Comparison of ENCODE assay signal across 9 cellular contexts in the genomic region with DNA sequence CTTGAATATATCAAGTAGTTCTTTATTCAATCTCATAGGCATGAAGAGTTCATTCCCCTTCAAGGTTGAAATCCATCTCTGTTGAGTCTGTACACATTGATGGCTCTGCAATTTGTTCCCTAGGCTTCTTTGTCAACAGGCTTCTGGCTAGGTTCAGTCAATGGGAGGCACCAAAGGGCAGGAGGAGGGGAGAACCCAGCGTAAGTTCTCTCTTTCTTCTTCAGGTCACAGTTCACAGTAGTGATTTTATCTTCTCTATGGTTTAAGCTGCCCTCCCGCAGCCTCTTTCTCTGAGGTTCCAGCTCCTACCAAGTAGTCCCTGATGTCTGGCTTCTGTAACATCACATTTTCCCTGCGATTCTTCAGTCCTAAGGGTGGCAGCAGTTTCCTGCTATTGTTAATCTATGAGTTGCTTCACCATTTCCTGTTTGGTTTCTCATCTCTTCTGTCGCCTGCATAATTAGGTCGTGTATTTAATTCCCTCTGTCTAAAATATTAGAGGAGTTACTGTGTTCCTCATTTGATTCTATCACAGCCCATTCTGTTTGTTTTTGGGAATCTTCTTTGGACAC.
DNase-seq lines count a peak whose midpoint lies in the region; ATAC-seq and TF ChIP-seq lines count a peak whose summit lies in the region.
"Had no signal": no experiment of that assay in that cellular context is flagged by ENCODE, and none has a peak within 500 bp of the region (broad histone marks: within the 10 kb centered on the region; RNA-seq: fewer than 3 reads in every experiment).

No MANE protein-coding gene starts in this region.

- ATAC-seq in activated naive CD4-positive, alpha-beta T cell treated with anti-CD3 and anti-CD28 coated beads, Interleukin-2, amount 50 U/mL, for 72 hours, result peak; percentile 87 to 95
- ATAC-seq in memory B cell (ENCODE audit: low read depth) (peak; percentile 56), mucosa of descending colon (no peak), HG03095 (IDR thresholded peaks at IDR 0.05; ENCODE audit: unreplicated experiment) (no peak), HG03196 (IDR thresholded peaks at IDR 0.05; ENCODE audit: unreplicated experiment) (no peak)
- ATAC-seq: body of pancreas had no signal

- H3K36me3 Mint-ChIP-seq in activated naive CD4-positive, alpha-beta T cell treated with anti-CD3 and anti-CD28 coated beads, Interleukin-2, amount 50 U/mL, for 72 hours, result no peaks in the 10 kb centered on the region
- H3K36me3 Mint-ChIP-seq in memory B cell, result no peaks in the 10 kb centered on the region

- H3K4me1 Mint-ChIP-seq in memory B cell, result peaks cover 6% of the 10 kb centered on the region

- no peak overlapping the region for H3K4me3 ChIP-seq in mucosa of descending colon
- H3K4me3 ChIP-seq: body of pancreas had no signal

- H3K36me3 ChIP-seq in mucosa of descending colon (ENCODE audit: low read depth), result no peaks in the 10 kb centered on the region

- H3K27ac Mint-ChIP-seq in activated naive CD4-positive, alpha-beta T cell treated with anti-CD3 and anti-CD28 coated beads, Interleukin-2, amount 50 U/mL, for 72 hours, result peak overlapping the region in 1 of 2 donors; percentile 55
- peak overlapping the region; percentile 51 for H3K27ac Mint-ChIP-seq in memory B cell

- no peaks in the 10 kb centered on the region for H3K9me3 Mint-ChIP-seq in activated naive CD4-positive, alpha-beta T cell treated with anti-CD3 and anti-CD28 coated beads, Interleukin-2, amount 50 U/mL, for 72 hours
- no peaks in the 10 kb centered on the region for H3K9me3 Mint-ChIP-seq in memory B cell

- no peaks in the 10 kb centered on the region for H3K9me3 ChIP-seq in mucosa of descending colon
- H3K9me3 ChIP-seq: body of pancreas had no signal

- no peaks in the 10 kb centered on the region for H3K4me1 ChIP-seq in mucosa of descending colon (ENCODE audit: low read depth)
- H3K4me1 ChIP-seq: body of pancreas had no signal

- DNase-seq in EL (peak; percentile 33), NCI-H2029 (lab: John Stamatoyannopoulos, UW) (peak; percentile 61), memory B cell (ENCODE audit: low spot score in 2 of 2) (no peak), mucosa of descending colon (no peak), NAMALWA (ENCODE audit: low spot score) (no peak)
- DNase-seq in activated naive CD4-positive, alpha-beta T cell treated with anti-CD3 and anti-CD28 coated beads, Interleukin-2, amount 50 U/mL, for 72 hours (ENCODE audit: low spot score in 2 of 2), result peak in 1 of 2 donors; percentile 4

- TF ChIP-seq CTCF in mucosa of descending colon (IDR thresholded peaks at IDR 0.05), result no peak

- intact Hi-C loops in mucosa of descending colon (cut with DNase I, micrococcal nuclease), result no loop called here

- H3K27me3 Mint-ChIP-seq in memory B cell, result peaks cover 2% of the 10 kb centered on the region

- no peak overlapping the region for H3K4me3 Mint-ChIP-seq in memory B cell

Comparison
In these comparisons a context has a peak if more than half of its experiments do, and no peak if none do; other contexts are left out.
1. DNase-seq: peak in EL (single experiment) and NCI-H2029 (single experiment); none in memory B cell (0 of 2), mucosa of descending colon (0 of 3) and NAMALWA (single experiment).
2. ATAC-seq: peak in activated naive CD4-positive, alpha-beta T cell treated with anti-CD3 and anti-CD28 coated beads, Interleukin-2, amount 50 U/mL, for 72 hours (2 of 2) and memory B cell (single experiment); none in mucosa of descending colon (single experiment), HG03095 (single experiment) and HG03196 (single experiment).